In genomic region chr4:137934046-137934445, GRCh38 we compare ENCODE assay signal across 5 cellular contexts.
"Had no signal": no experiment of that assay in that cellular context is flagged by ENCODE, and none has a peak within 500 bp of the region (broad histone marks: within the 10 kb centered on the region; RNA-seq: fewer than 3 reads in every experiment).

No MANE protein-coding gene starts in this region.

- H3K4me3 Mint-ChIP-seq: GM23338, H9 had no signal

- H3K9me3 Mint-ChIP-seq: GM23338, H9 had no signal

- ATAC-seq: GM23338, K562 had no signal

- H3K4me2 ChIP-seq: GM23338 had no signal

- H3K4me3 ChIP-seq: GM23338, K562 had no signal

- DNase-seq: H9, HCEC 1CT, IMR-90 had no signal

- H2AFZ ChIP-seq: GM23338 had no signal

- H3K27ac Mint-ChIP-seq: H9 had no signal

- H3K4me1 Mint-ChIP-seq: GM23338 had no signal
